8 cellular contexts compared by ENCODE assay signal in the genomic region with DNA sequence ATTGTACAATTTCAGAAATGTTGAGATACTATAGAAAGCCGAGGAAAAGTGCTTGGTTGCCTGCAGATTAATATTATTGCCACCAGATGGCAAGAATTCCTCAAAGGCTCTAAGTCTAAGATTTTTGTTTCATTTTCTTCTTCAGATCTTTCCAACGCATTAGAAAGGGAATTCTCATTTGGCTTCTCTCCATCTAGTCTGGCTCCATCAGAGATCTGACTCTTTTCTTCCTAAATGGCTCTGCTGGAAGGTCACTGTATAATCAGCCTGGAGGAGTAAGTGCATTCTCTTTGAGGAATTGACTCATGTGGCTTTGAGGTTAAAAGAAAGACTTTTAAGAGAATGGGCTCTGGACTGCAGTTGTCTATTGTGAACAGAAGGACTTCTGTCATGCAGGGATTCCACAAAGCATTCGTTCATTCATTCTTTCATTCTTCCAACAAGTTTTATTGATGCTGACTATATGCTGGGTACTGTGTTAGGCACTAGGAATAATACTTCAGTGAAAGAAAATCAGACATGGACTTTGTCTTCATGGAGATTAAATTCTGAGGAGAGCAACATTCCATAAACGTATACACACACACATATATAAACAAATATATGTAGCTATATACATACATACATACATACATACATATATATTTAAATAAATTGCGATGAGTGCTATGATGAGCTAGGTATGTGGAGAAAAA. TPM values are rescaled to one million over a fixed set of nuclear protein-coding genes. Genes with fewer than 3 reads are reported as not detected.
DNase-seq lines count a peak whose midpoint lies in the region; ATAC-seq, FAIRE-seq and TF ChIP-seq lines count a peak whose summit lies in the region.

No MANE protein-coding gene starts in this region.

- H3K9me2 ChIP-seq in PC-3 (replicated peaks; ENCODE audit: low read length), result no peaks in the 10 kb centered on the region

- peak; percentile 53 for TF ChIP-seq CTCF in BE2C (IDR thresholded peaks at IDR 0.05; ENCODE audit: low read depth, low read length)
- peak; percentile 76 for TF ChIP-seq CTCF in PC-3 (conservative IDR thresholded peaks at IDR 0.05; ENCODE audit: low read depth, low read length)
- TF ChIP-seq CTCF in H1 (IDR thresholded peaks at IDR 0.05; ENCODE audit: control extremely low read depth in 1 of 3, insufficient read depth in 1 of 3, low read depth in 1 of 3, low read length in 3 of 3), result peak in 1 of 3 experiments; percentile 7; a peak in 1 of 4 replicates

- 78% methylated on average over 5 of the region's 5 CpGs; no CpG with 5 or more reads in 1 of the 2 experiments for WGBS in H1 (ENCODE audit: extremely low coverage in 1 of 2, insufficient coverage in 1 of 2, insufficient read length in 1 of 2, insufficient replicate concordance in 2 of 2, low coverage in 1 of 2, low lambda C conversion rate in 2 of 2, missing lambda C conversion rate in 1 of 2), 2 experiments

- H3K79me2 ChIP-seq in PC-3 (ENCODE audit: low read length), result no peaks in the 10 kb centered on the region
- no peaks in the 10 kb centered on the region for H3K79me2 ChIP-seq in H1 (ENCODE audit: control insufficient read depth in 1 of 2, insufficient read depth in 2 of 2, low read length in 2 of 2)

- no peaks in the 10 kb centered on the region for H3K4me1 ChIP-seq in BE2C
- H3K4me1 ChIP-seq in PC-3 (ENCODE audit: insufficient read depth, low read length), result peaks cover 9% of the 10 kb centered on the region; the same call in 1 of the 2 replicates
- H3K4me1 ChIP-seq in H1 (replicated peaks in 1 of 4; ENCODE audit: control insufficient read depth in 3 of 4, insufficient read depth in 4 of 4, low read length in 3 of 4), result 0 out of 7 replicates have a peak, but pooled peaks cover 0 to 2% (median 0%) of the 10 kb centered on the region in 4 experiments
- H3K4me1 ChIP-seq in muscle layer of duodenum (ENCODE audit: control insufficient read depth in 1 of 2, insufficient read depth in 2 of 2, low read length in 2 of 2), result peaks cover 0 to 4% of the 10 kb centered on the region in 2 donors

- no peaks in the 10 kb centered on the region for H3F3A ChIP-seq in PC-3 (ENCODE audit: low read length, unreplicated experiment)

- no peak for TF ChIP-seq EP300 in H1 (IDR thresholded peaks at IDR 0.05; ENCODE audit: borderline replicate concordance in 1 of 2, low read depth in 2 of 2, low read length in 2 of 2)

- no peak overlapping the region for H4K5ac ChIP-seq in H1 (ENCODE audit: insufficient read length, low read depth, low read length)

- no peak overlapping the region for H2BK15ac ChIP-seq in H1 (ENCODE audit: low read length)

- H2BK12ac ChIP-seq in H1 (ENCODE audit: low read depth, low read length), result no peak overlapping the region

- no peaks in the 10 kb centered on the region for H3K79me1 ChIP-seq in H1 (ENCODE audit: low read depth, low read length)

- TF ChIP-seq RAD21 in H1 (IDR thresholded peaks at IDR 0.05 in 1 of 2, conservative IDR thresholded peaks at IDR 0.05 in 1 of 2; ENCODE audit: low read depth in 2 of 2, low read length in 2 of 2), result peak; percentile 31 to 33

- H2BK5ac ChIP-seq in H1 (ENCODE audit: low read depth, low read length), result no peak overlapping the region

- CTCF ChIA-PET in PC-3 (lab: Charles Lee), result no interaction called here
- CTCF ChIA-PET in H1 (lab: Charles Lee; ENCODE audit: partially characterized antibody), result interaction anchor here (0.8 to 2.4 kb wide), 2 partner anchors 75 to 92 kb away, joined by 3 to 9 read pairs; no protein-coding TSS in a partner anchor

- H3K56ac ChIP-seq in H1 (replicated peaks; ENCODE audit: insufficient read length, low read depth, low read length), result no peak overlapping the region

- H3K4me2 ChIP-seq in PC-3 (ENCODE audit: low read length) (peak overlapping the region; percentile 66), H1 (ENCODE audit: insufficient read depth in 1 of 2, low read depth in 2 of 2, low read length in 2 of 2) (no peak overlapping the region)

- peak overlapping the region; percentile 52 for H2AFZ ChIP-seq in PC-3 (ENCODE audit: low read length)
- H2AFZ ChIP-seq in H1 (ENCODE audit: low read length), result no peak overlapping the region

- H3K27me3 ChIP-seq in BE2C, result peaks cover 9% of the 10 kb centered on the region
- 0 out of 2 replicates have a peak, but pooled peaks cover 3% of the 10 kb centered on the region for H3K27me3 ChIP-seq in PC-3 (ENCODE audit: low read length)
- H3K27me3 ChIP-seq in H1 (replicated peaks in 1 of 4; ENCODE audit: control insufficient read depth in 3 of 4, extremely low read depth in 1 of 4, insufficient read depth in 3 of 4, low read length in 3 of 4), result no peaks in the 10 kb centered on the region
- H3K27me3 ChIP-seq in muscle layer of duodenum (ENCODE audit: low read depth, low read length), result no peaks in the 10 kb centered on the region

- H3K4me3 ChIP-seq in BE2C (ENCODE audit: low read depth, low read length) (peak overlapping the region; percentile 19; the same call in 1 of the 2 replicates), PC-3 (ENCODE audit: low read length) (peak overlapping the region; percentile 42), H1 (ENCODE audit: extremely low read depth in 1 of 4, insufficient read depth in 2 of 4, low read depth in 3 of 4, low read length in 4 of 4) (no peak overlapping the region), muscle layer of duodenum (ENCODE audit: low read depth in 1 of 2, low read length in 2 of 2) (peak overlapping the region; percentile 22 to 37)

- ATAC-seq in PC-3 (peak; percentile 68), HG03469 (IDR thresholded peaks at IDR 0.05; ENCODE audit: unreplicated experiment) (no peak), HG02798 (IDR thresholded peaks at IDR 0.05; ENCODE audit: poor library complexity, unreplicated experiment) (no peak)

- H3K36me3 ChIP-seq in BE2C (no peaks in the 10 kb centered on the region), PC-3 (ENCODE audit: low read depth, low read length) (no peaks in the 10 kb centered on the region), H1 (ENCODE audit: control insufficient read depth in 2 of 4, insufficient read depth in 4 of 4, low read length in 3 of 4) (no peaks in the 10 kb centered on the region), muscle layer of duodenum (ENCODE audit: control insufficient read depth in 1 of 2, insufficient read depth in 2 of 2, low read length in 2 of 2) (no peaks in the 10 kb centered on the region)

- POLR2A ChIA-PET in PC-3 (lab: Charles Lee; ENCODE audit: unreplicated experiment), result no interaction called here
- POLR2A ChIA-PET in H1 (lab: Charles Lee; ENCODE audit: partially characterized antibody), result no interaction called here

- H2BK20ac ChIP-seq in H1 (ENCODE audit: low read length), result no peak overlapping the region

- H3K4ac ChIP-seq in H1 (replicated peaks; ENCODE audit: insufficient read length, low read depth, low read length), result no peak overlapping the region

- intact Hi-C loops in PC-3 (cut with micrococcal nuclease), result loop anchor here (1.0 to 2.0 kb wide), 2 partner anchors 92 to 149 kb away; no protein-coding TSS in a partner anchor

- H2BK120ac ChIP-seq in H1 (replicated peaks; ENCODE audit: low read depth, low read length), result no peak overlapping the region

- no peak overlapping the region for H3K9ac ChIP-seq in PC-3 (ENCODE audit: low read length)
- no peak overlapping the region for H3K9ac ChIP-seq in H1 (replicated peaks in 1 of 4; ENCODE audit: extremely low read depth in 1 of 4, low read depth in 3 of 4, low read length in 3 of 4)

- DNase-seq in BE2C (no peak), GM19238 (ENCODE audit: insufficient read length, low spot score) (peak; percentile 13), PC-3 (peak; percentile 71), H1 (ENCODE audit: low read depth in 1 of 2, low spot score in 2 of 2) (no peak), UCSD-AML1 (lab: John Stamatoyannopoulos, UW; ENCODE audit: unreplicated experiment) (no peak)

- no peaks in the 10 kb centered on the region for H3K23me2 ChIP-seq in H1 (ENCODE audit: low read depth, low read length)

- no peak overlapping the region for H2AK5ac ChIP-seq in H1 (ENCODE audit: low read depth, low read length)

- H4K8ac ChIP-seq in H1 (ENCODE audit: extremely low read depth, insufficient read depth, low read length), result no peak overlapping the region

- H3K18ac ChIP-seq in H1 (ENCODE audit: extremely low read depth, low read length), result no peak overlapping the region

- H4K20me1 ChIP-seq in PC-3 (ENCODE audit: low read length) (no peaks in the 10 kb centered on the region), H1 (replicated peaks in 1 of 2; ENCODE audit: control insufficient read depth in 1 of 2, insufficient read depth in 2 of 2, low read length in 2 of 2) (no peaks in the 10 kb centered on the region)

- H3K9me3 ChIP-seq in BE2C (no peaks in the 10 kb centered on the region), PC-3 (ENCODE audit: low read length) (no peaks in the 10 kb centered on the region), H1 (ENCODE audit: insufficient read depth in 2 of 2, low read depth in 1 of 2, low read length in 1 of 2) (no peaks in the 10 kb centered on the region), muscle layer of duodenum (ENCODE audit: control insufficient read depth in 1 of 2, low read length in 2 of 2) (no peaks in the 10 kb centered on the region)

- H3K14ac ChIP-seq in H1 (ENCODE audit: insufficient read length), result no peak overlapping the region

- no peak overlapping the region for H3K23ac ChIP-seq in H1 (ENCODE audit: insufficient read length)

- no peak overlapping the region for H4K91ac ChIP-seq in H1 (replicated peaks; ENCODE audit: insufficient read length, low read length)

- no TSS peak for BruUV-seq in PC-3 (replicated peaks; lab: Mats Ljungman, UMichigan)

- FAIRE-seq in H1 (lab: Jason Lieb, UNC), result no peak

- no peak overlapping the region for H3K27ac ChIP-seq in PC-3 (ENCODE audit: low read length)
- H3K27ac ChIP-seq in H1 (ENCODE audit: low read depth, low read length), result no peak overlapping the region
- no peak overlapping the region for H3K27ac ChIP-seq in muscle layer of duodenum (ENCODE audit: low read length)

- no peak for TF ChIP-seq POLR2A in H1 (IDR thresholded peaks at IDR 0.05; ENCODE audit: control extremely low read depth in 1 of 2, low read depth in 2 of 2, low read length in 2 of 2)

TF ChIP-seq in H1, 55 proteins besides CTCF, POLR2A, EP300 and RAD21 (continues in another document):
- TF ChIP-seq SP1 (IDR thresholded peaks at IDR 0.05; ENCODE audit: low read depth, low read length) (no peak), EZH2 (IDR thresholded peaks at IDR 0.05; ENCODE audit: low read depth, low read length, severe bottlenecking) (no peak), KDM5A (IDR thresholded peaks at IDR 0.05; ENCODE audit: low read length) (no peak)

RNA-seq across cellular contexts. Expression of a gene that starts 55.3 kb away (rescaled TPM):
- polyA plus RNA-seq in BE2C (2012; ENCODE audit: insufficient read depth, insufficient read length, low read depth), result not detected
- total RNA-seq in PC-3 (2014; rRNA removed), result not detected in 2 replicates
- total RNA-seq in H1 (2021; fragmentation: NEBNext Ultra II Directional; extraction: Animal tissue kit (Norgen Biotek cat#: 25700)), result not detected in 2 replicates
- 0.11 TPM in 1 of 2 replicates, not detected in the other for polyA plus RNA-seq in H1 (2011; rRNA removed)
- polyA plus RNA-seq in H1 (2011; cell fraction: cytosol; rRNA removed), result 0.01 TPM
- 0.29 TPM for polyA plus RNA-seq in H1 (2011; cell fraction: nucleus; rRNA removed)
- 0.07 to 0.23 TPM in 2 of 4 replicates, not detected in the others for polyA plus RNA-seq in H1 (2012, experiment 1 of 2)
- not detected for polyA plus RNA-seq in H1 (2012, experiment 2 of 2)
- polyA plus RNA-seq in H1 (2013, experiment 1 of 2), result 0.04 TPM
- polyA plus RNA-seq in H1 (2013, experiment 2 of 2), result 0.02 TPM
- 0.03 and 0.07 TPM in 2 replicates for polyA minus RNA-seq in H1 (2011; rRNA and poly(A)+ RNA removed)
- not detected for polyA minus RNA-seq in H1 (2011; cell fraction: cytosol; rRNA and poly(A)+ RNA removed)
- polyA minus RNA-seq in H1 (2011; cell fraction: nucleus; rRNA and poly(A)+ RNA removed), result not detected

Comparison
In these comparisons a context has a peak if more than half of its experiments do, and no peak if none do; other contexts are left out.
1. DNase-seq: peak in GM19238 (single experiment) and PC-3 (single experiment); none in BE2C (single experiment), H1 (0 of 2) and UCSD-AML1 (single experiment).
2. H3K4me3 ChIP-seq: peak in BE2C (single experiment), PC-3 (single experiment) and muscle layer of duodenum (2 of 2); none in H1 (0 of 4).